2 cellular contexts compared by ENCODE assay signal in genomic region chrX:13061215-13061708, GRCh38.
A peak's percentile ranks its signal among the peaks of the same experiment; 100 is the strongest.
TF ChIP-seq lines count a peak whose summit lies in the region.

No MANE protein-coding gene starts in this region.

TF ChIP-seq in HEK293, 187 proteins besides CTCF, POLR2A, EP300 and RAD21:
- TF ChIP-seq SETDB1 (IDR thresholded peaks at IDR 0.05; ENCODE audit: insufficient read length, low read length), result peak; percentile 81

TF ChIP-seq in K562, 482 proteins besides CTCF, POLR2A, EP300 and RAD21:
- TF ChIP-seq CHAMP1 (IDR thresholded peaks at IDR 0.05) (peak; percentile 51; the same call in 1 of the 2 replicates), CC2D1A (IDR thresholded peaks at IDR 0.05) (peak; percentile 54), TRIM24 (IDR thresholded peaks at IDR 0.05) (peak in 1 of 2 experiments; percentile 63; a peak in 2 of 4 replicates), ZNF431 (CRISPR knock-in tag; IDR thresholded peaks at IDR 0.05) (peak; percentile 98), ZNF280A (IDR thresholded peaks at IDR 0.05; ENCODE audit: low read depth, partially characterized antibody) (peak; percentile 65), ZBTB33 (CRISPR knock-in tag; IDR thresholded peaks at IDR 0.05) (peak; percentile 13; the same call in 1 of the 2 replicates)
